Comparison of ENCODE assay signal across 1 cellular context in the genomic region with DNA sequence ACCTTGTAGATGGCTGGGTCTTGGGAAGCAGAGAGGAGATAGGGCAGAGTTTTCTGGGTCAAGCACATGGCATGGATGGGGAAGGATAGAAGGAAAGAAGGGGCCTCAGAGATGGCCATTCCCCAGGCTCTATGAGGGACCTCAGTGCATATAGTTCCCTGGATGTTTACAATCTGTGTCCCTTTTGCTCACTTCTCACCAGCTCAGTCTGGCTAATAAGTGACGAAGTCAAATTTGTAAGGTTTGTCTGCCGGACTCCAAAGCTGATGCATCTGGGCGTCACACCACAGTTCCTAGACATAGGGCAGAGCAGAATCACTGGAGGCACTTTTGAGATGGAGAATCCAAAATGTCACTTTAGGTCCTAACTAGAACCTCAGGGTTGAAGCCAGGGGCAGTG.
TF ChIP-seq lines count a peak whose summit lies in the region.

No MANE protein-coding gene starts in this region.

TF ChIP-seq in HepG2, 621 proteins besides CTCF, POLR2A, EP300 and RAD21 (continued from another document):
- TF ChIP-seq, protein P1, sequence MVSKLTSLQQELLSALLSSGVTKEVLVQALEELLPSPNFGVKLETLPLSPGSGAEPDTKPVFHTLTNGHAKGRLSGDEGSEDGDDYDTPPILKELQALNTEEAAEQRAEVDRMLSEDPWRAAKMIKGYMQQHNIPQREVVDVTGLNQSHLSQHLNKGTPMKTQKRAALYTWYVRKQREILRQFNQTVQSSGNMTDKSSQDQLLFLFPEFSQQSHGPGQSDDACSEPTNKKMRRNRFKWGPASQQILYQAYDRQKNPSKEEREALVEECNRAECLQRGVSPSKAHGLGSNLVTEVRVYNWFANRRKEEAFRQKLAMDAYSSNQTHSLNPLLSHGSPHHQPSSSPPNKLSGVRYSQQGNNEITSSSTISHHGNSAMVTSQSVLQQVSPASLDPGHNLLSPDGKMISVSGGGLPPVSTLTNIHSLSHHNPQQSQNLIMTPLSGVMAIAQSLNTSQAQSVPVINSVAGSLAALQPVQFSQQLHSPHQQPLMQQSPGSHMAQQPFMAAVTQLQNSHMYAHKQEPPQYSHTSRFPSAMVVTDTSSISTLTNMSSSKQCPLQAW (CRISPR knock-in tag; IDR thresholded peaks at IDR 0.05): 0 out of 2 replicates have a peak, but pooled peaks have one; percentile 27
- TF ChIP-seq, protein P2, sequence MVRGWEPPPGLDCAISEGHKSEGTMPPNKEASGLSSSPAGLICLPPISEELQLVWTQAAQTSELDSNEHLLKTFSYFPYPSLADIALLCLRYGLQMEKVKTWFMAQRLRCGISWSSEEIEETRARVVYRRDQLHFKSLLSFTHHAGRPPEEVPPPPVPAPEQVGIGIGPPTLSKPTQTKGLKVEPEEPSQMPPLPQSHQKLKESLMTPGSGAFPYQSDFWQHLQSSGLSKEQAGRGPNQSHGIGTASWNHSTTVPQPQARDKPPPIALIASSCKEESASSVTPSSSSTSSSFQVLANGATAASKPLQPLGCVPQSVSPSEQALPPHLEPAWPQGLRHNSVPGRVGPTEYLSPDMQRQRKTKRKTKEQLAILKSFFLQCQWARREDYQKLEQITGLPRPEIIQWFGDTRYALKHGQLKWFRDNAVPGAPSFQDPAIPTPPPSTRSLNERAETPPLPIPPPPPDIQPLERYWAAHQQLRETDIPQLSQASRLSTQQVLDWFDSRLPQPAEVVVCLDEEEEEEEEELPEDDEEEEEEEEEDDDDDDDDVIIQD (CRISPR knock-in tag; IDR thresholded peaks at IDR 0.05; ENCODE audit: low read depth): 0 out of 2 replicates have a peak, but pooled peaks have one; percentile 42
